In genomic region chr9:137975527-137975913, GRCh38 we compare ENCODE assay signal across 19 cellular contexts.
"Had no signal": no experiment of that assay in that cellular context is flagged by ENCODE, and none has a peak within 500 bp of the region (broad histone marks: within the 10 kb centered on the region; RNA-seq: fewer than 3 reads in every experiment).

No MANE protein-coding gene starts in this region.

- H3K36me3 ChIP-seq: left lung, right atrium auricular region, thoracic aorta, vagina had no signal

- H3K9me3 ChIP-seq: left lung, right atrium auricular region, thoracic aorta, vagina had no signal

- H3K27ac ChIP-seq: left lung, parathyroid adenoma, right atrium auricular region, thoracic aorta, vagina had no signal

- H3K4me1 ChIP-seq: left lung, parathyroid adenoma, right atrium auricular region, vagina had no signal

- DNase-seq: activated CD4-positive, alpha-beta T cell treated with anti-CD3 and anti-CD28 coated beads for 36 hours; activated CD4-positive, CD25-positive, alpha-beta regulatory T cell; activated CD8-positive, alpha-beta T cell treated with anti-CD3 and anti-CD28 coated beads, Interleukin-2, amount 10 ng/mL, durations not matched to agents 7 days and 5 days; anterior cingulate cortex; foreskin fibroblast; hypothalamus; kidney glomerular epithelial cell; mammary epithelial cell; naive B cell; nephron progenitor cell; stimulated activated CD4-positive, alpha-beta T cell treated with anti-CD3 and anti-CD28 coated beads, Interleukin-2, amount 100 ng/mL, for 48 hours; stimulated activated naive CD8-positive, alpha-beta T cell treated with anti-CD3 and anti-CD28 coated beads, Interleukin-15, Interleukin-2, amounts not matched to agents 100 U/mL and 50 U/mL, for 24 hours; T-helper 1 cell; trophoblast cell had no signal

- H3K27me3 ChIP-seq: right atrium auricular region, vagina had no signal

- H3K4me3 ChIP-seq: left lung, right atrium auricular region, thoracic aorta, vagina had no signal

- ATAC-seq: activated CD4-positive, alpha-beta T cell treated with anti-CD3 and anti-CD28 coated beads for 36 hours; activated CD8-positive, alpha-beta T cell treated with anti-CD3 and anti-CD28 coated beads, Interleukin-2, amount 10 ng/mL, durations not matched to agents 7 days and 5 days; left lung; stimulated activated naive CD8-positive, alpha-beta T cell treated with anti-CD3 and anti-CD28 coated beads, Interleukin-15, Interleukin-2, amounts not matched to agents 100 U/mL and 50 U/mL, for 24 hours had no signal
